ENCODE assay signal across 17 cellular contexts in genomic region chrY:15415165-15415564, GRCh38.
A peak's percentile ranks its signal among the peaks of the same experiment; 100 is the strongest.
DNase-seq lines count a peak whose midpoint lies in the region; ATAC-seq and TF ChIP-seq lines count a peak whose summit lies in the region.
"Had no signal": no experiment of that assay in that cellular context is flagged by ENCODE, and none has a peak within 500 bp of the region (broad histone marks: within the 10 kb centered on the region; RNA-seq: fewer than 3 reads in every experiment).

No MANE protein-coding gene starts in this region.

- no peaks in the 10 kb centered on the region for H3K27me3 ChIP-seq in RWPE2 (ENCODE audit: insufficient read depth, poor library complexity, severe bottlenecking)
- no peaks in the 10 kb centered on the region for H3K27me3 ChIP-seq in PC-3 (ENCODE audit: low read length)
- H3K27me3 ChIP-seq: BLaER1 treated with 17β-estradiol and CSF1 and Interleukin-3, amounts not matched to agents 10 nM and 100 nM had no signal

- no peak overlapping the region for H3K9ac ChIP-seq in PC-3 (ENCODE audit: low read length)
- H3K9ac ChIP-seq: BLaER1 treated with 17β-estradiol and CSF1 and Interleukin-3, amounts not matched to agents 10 nM and 100 nM had no signal

- H2AFZ ChIP-seq in PC-3 (ENCODE audit: low read length), result no peak overlapping the region

- POLR2A ChIA-PET in PC-3 (lab: Charles Lee; ENCODE audit: unreplicated experiment), result no interaction called here

- no peak for TF ChIP-seq CTCF in RWPE2 (IDR thresholded peaks at IDR 0.05; ENCODE audit: poor library complexity, severe bottlenecking)
- no peak for TF ChIP-seq CTCF in epithelial cell of esophagus (IDR thresholded peaks at IDR 0.05; ENCODE audit: insufficient read depth, low read depth, low read length, missing control alignments)
- no peak for TF ChIP-seq CTCF in PC-3 (conservative IDR thresholded peaks at IDR 0.05; ENCODE audit: low read depth, low read length)

- H3K4me1 ChIP-seq in RWPE2 (ENCODE audit: insufficient read depth, poor library complexity, severe bottlenecking) (no peaks in the 10 kb centered on the region), PC-3 (ENCODE audit: insufficient read depth, low read length) (no peaks in the 10 kb centered on the region)
- H3K4me1 ChIP-seq: A549; BLaER1 treated with 17β-estradiol and CSF1 and Interleukin-3, amounts not matched to agents 10 nM and 100 nM; Caco-2 had no signal

- no peak overlapping the region for H3K4me3 ChIP-seq in RWPE2 (ENCODE audit: severe bottlenecking)
- H3K4me3 ChIP-seq in epithelial cell of esophagus (ENCODE audit: low read length), result no peak overlapping the region
- H3K4me3 ChIP-seq in PC-3 (ENCODE audit: low read length), result no peak overlapping the region
- H3K4me3 ChIP-seq: A549; BLaER1 treated with 17β-estradiol and CSF1 and Interleukin-3, amounts not matched to agents 10 nM and 100 nM had no signal

- no peak overlapping the region for H3K4me2 ChIP-seq in PC-3 (ENCODE audit: low read length)
- H3K4me2 ChIP-seq: A549; BLaER1 treated with 17β-estradiol and CSF1 and Interleukin-3, amounts not matched to agents 10 nM and 100 nM had no signal

- ATAC-seq in RWPE2 (ENCODE audit: low read depth) (peak; percentile 55; the same call in 1 of the 3 replicates), GM21717 (IDR thresholded peaks at IDR 0.05; ENCODE audit: unreplicated experiment) (no peak), PC-3 (no peak)
- ATAC-seq: A549; CD8-positive, alpha-beta T cell had no signal

- no peaks in the 10 kb centered on the region for H4K20me1 ChIP-seq in PC-3 (ENCODE audit: low read length)
- H4K20me1 ChIP-seq: BLaER1 treated with 17β-estradiol and CSF1 and Interleukin-3, amounts not matched to agents 10 nM and 100 nM had no signal

- BruUV-seq in PC-3 (replicated peaks; lab: Mats Ljungman, UMichigan), result no TSS peak

- H3K27ac ChIP-seq in RWPE2 (ENCODE audit: poor library complexity, severe bottlenecking) (no peak overlapping the region), PC-3 (ENCODE audit: low read length) (no peak overlapping the region)
- H3K27ac ChIP-seq: 22Rv1; A549; BLaER1 treated with 17β-estradiol and CSF1 and Interleukin-3, amounts not matched to agents 10 nM and 100 nM; C4-2B had no signal

- CTCF ChIA-PET in PC-3 (lab: Charles Lee), result no interaction called here

- intact Hi-C loops in PC-3 (cut with micrococcal nuclease), result no loop called here

- H3K9me2 ChIP-seq in PC-3 (replicated peaks; ENCODE audit: low read length), result no peaks in the 10 kb centered on the region

- H3K9me3 ChIP-seq in RWPE2 (ENCODE audit: severe bottlenecking), result no peaks in the 10 kb centered on the region
- no peaks in the 10 kb centered on the region for H3K9me3 ChIP-seq in PC-3 (ENCODE audit: low read length)
- H3K9me3 ChIP-seq: A549; BLaER1 treated with 17β-estradiol and CSF1 and Interleukin-3, amounts not matched to agents 10 nM and 100 nM; Caco-2 had no signal

- no peaks in the 10 kb centered on the region for H3K36me3 ChIP-seq in RWPE2 (ENCODE audit: low read depth)
- no peaks in the 10 kb centered on the region for H3K36me3 ChIP-seq in PC-3 (ENCODE audit: low read depth, low read length)
- H3K36me3 ChIP-seq: BLaER1 treated with 17β-estradiol and CSF1 and Interleukin-3, amounts not matched to agents 10 nM and 100 nM had no signal

- DNase-seq in RWPE2 (ENCODE audit: low spot score) (no peak), epithelial cell of esophagus (ENCODE audit: low read depth) (peak; percentile 38), renal cortical epithelial cell (ENCODE audit: low read depth) (peak; percentile 20), PC-3 (no peak), NCI-H146 (lab: John Stamatoyannopoulos, UW) (no peak)
- DNase-seq: AML-193; Caco-2; Calu3; CD4-positive, alpha-beta T cell; CD8-positive, alpha-beta T cell; DMS79 treated with DMSO at 0.1 percent for 48 hours; GF-D8 had no signal

- no peaks in the 10 kb centered on the region for H3K79me2 ChIP-seq in PC-3 (ENCODE audit: low read length)

- H3F3A ChIP-seq in PC-3 (ENCODE audit: low read length, unreplicated experiment), result no peaks in the 10 kb centered on the region

Comparison
In these comparisons a context has a peak if more than half of its experiments do, and no peak if none do; other contexts are left out.
1. DNase-seq: peak in epithelial cell of esophagus (single experiment) and renal cortical epithelial cell (single experiment); none in RWPE2 (single experiment), PC-3 (single experiment) and NCI-H146 (single experiment).